Comparison of ENCODE assay signal across 11 cellular contexts in genomic region chr18:22432672-22433137, GRCh38. TPM values are rescaled to one million over a fixed set of nuclear protein-coding genes. Genes with fewer than 3 reads are reported as not detected.
DNase-seq lines count a peak whose midpoint lies in the region; ATAC-seq, FAIRE-seq and TF ChIP-seq lines count a peak whose summit lies in the region.
"Had no signal": no experiment of that assay in that cellular context is flagged by ENCODE, and none has a peak within 500 bp of the region (broad histone marks: within the 10 kb centered on the region; RNA-seq: fewer than 3 reads in every experiment).

No MANE protein-coding gene starts in this region.

- FAIRE-seq in K562 (lab: Jason Lieb, UNC) (peak; percentile 94), kidney (lab: Jason Lieb, UNC) (no peak)
- FAIRE-seq: GM18507 had no signal

- no peak overlapping the region for H3K27ac Mint-ChIP-seq in activated naive CD4-positive, alpha-beta T cell treated with anti-CD3 and anti-CD28 coated beads, Interleukin-2, amount 10 ng/mL, durations not matched to agents 7 days and 5 days

- H3K4me3 ChIP-seq in K562: peak overlapping the region; percentile 21; the same call in 1 of the 2 replicates
- no peak overlapping the region for H3K4me3 ChIP-seq in kidney (ENCODE audit: low read length in 2 of 2)
- peak overlapping the region; percentile 22 to 24 for H3K4me3 ChIP-seq in tibial artery

- intact Hi-C loops in K562 (cut with micrococcal nuclease) (no loop called here), kidney (cut with DNase I) (no loop called here), tibial artery (cut with DNase I; ENCODE audit: low total_unique reads) (loop anchor here (10.0 kb wide), 1 partner anchor 62 kb away; no protein-coding TSS in a partner anchor)

- no peaks in the 10 kb centered on the region for H3K36me3 Mint-ChIP-seq in activated naive CD4-positive, alpha-beta T cell treated with anti-CD3 and anti-CD28 coated beads, Interleukin-2, amount 10 ng/mL, durations not matched to agents 7 days and 5 days

- ATAC-seq in K562: peak; percentile 80

- no peaks in the 10 kb centered on the region for H3K27me3 Mint-ChIP-seq in activated naive CD4-positive, alpha-beta T cell treated with anti-CD3 and anti-CD28 coated beads, Interleukin-2, amount 10 ng/mL, durations not matched to agents 7 days and 5 days

- DNase-seq in HPDE6-E6E7 (ENCODE audit: extremely low spot score) (peak; percentile 87), K562 (ENCODE audit: extremely low read depth in 1 of 4, low spot score in 3 of 4) (peak; percentile 40 to 73 (median 60)), kidney (peak; percentile 86), tibial artery (peak; percentile 90 to 93), epidermal melanocyte (ENCODE audit: insufficient read length, low spot score) (no peak), NCI-H510A treated with DMSO at 0.1 percent for 48 hours (lab: John Stamatoyannopoulos, UW) (no peak)
- no peak for DNase-seq in activated CD4-positive, alpha-beta T cell treated with anti-CD3 and anti-CD28 coated beads for 4 hours
- DNase-seq in activated naive CD4-positive, alpha-beta T cell treated with anti-CD3 and anti-CD28 coated beads, Interleukin-2, amount 10 ng/mL, durations not matched to agents 7 days and 5 days: no peak
- DNase-seq: glutamatergic neuron, NCI-H526 treated with DMSO at 0.1 percent for 48 hours had no signal

- TF ChIP-seq EP300 in K562 (IDR thresholded peaks at IDR 0.05; ENCODE audit: low read length): no peak

- peak overlapping the region; percentile 69 for H3K4me2 ChIP-seq in K562 (ENCODE audit: insufficient read depth, low read length)

- peak overlapping the region; percentile 64; the same call in 2 of the 3 replicates for H3K27ac ChIP-seq in K562 (ENCODE audit: extremely low read depth, low read depth, low read length)
- H3K27ac ChIP-seq in kidney (ENCODE audit: low read depth in 2 of 2, low read length in 2 of 2): no peak overlapping the region
- H3K27ac ChIP-seq in tibial artery: peak overlapping the region; percentile 53 to 66

- H3K9ac ChIP-seq in K562 (ENCODE audit: insufficient read depth in 1 of 2, low read depth in 2 of 2, low read length in 2 of 2): peak overlapping the region; percentile 12 to 25; a peak in 1 of 4 replicates
- H3K9ac ChIP-seq in kidney (ENCODE audit: low read length in 2 of 2): no peak overlapping the region

- BruUV-seq in K562 (replicated peaks; lab: Mats Ljungman, UMichigan): no TSS peak

- no peaks in the 10 kb centered on the region for H3K4me1 Mint-ChIP-seq in activated naive CD4-positive, alpha-beta T cell treated with anti-CD3 and anti-CD28 coated beads, Interleukin-2, amount 10 ng/mL, durations not matched to agents 7 days and 5 days

- TF ChIP-seq CTCF in K562 (IDR thresholded peaks at IDR 0.05 in 2 of 3, conservative IDR thresholded peaks at IDR 0.05 in 1 of 3; ENCODE audit: insufficient read depth in 2 of 3, low read depth in 1 of 3, low read length in 3 of 3) (no peak), kidney (IDR thresholded peaks at IDR 0.05; ENCODE audit: borderline replicate concordance, extremely low read depth, insufficient read depth) (no peak), tibial artery (IDR thresholded peaks at IDR 0.05) (no peak)

- peak overlapping the region; percentile 82 for H2AFZ ChIP-seq in K562 (ENCODE audit: low read depth, low read length)

- no peak for TF ChIP-seq POLR2A in K562 (conservative IDR thresholded peaks at IDR 0.05)

- H3K79me2 ChIP-seq in K562 (ENCODE audit: control insufficient read depth, insufficient read depth, low read length): no peaks in the 10 kb centered on the region

- H3K9me3 ChIP-seq in K562 (replicated peaks; ENCODE audit: control insufficient read depth, insufficient read depth, low read depth, low read length) (no peaks in the 10 kb centered on the region), kidney (ENCODE audit: control insufficient read depth in 1 of 2, low read length in 2 of 2) (no peaks in the 10 kb centered on the region), tibial artery (no peaks in the 10 kb centered on the region)

- H3K36me3 ChIP-seq in K562 (ENCODE audit: control insufficient read depth, insufficient read depth, low read length) (no peaks in the 10 kb centered on the region), kidney (ENCODE audit: control insufficient read depth in 1 of 2, insufficient read depth in 2 of 2, low read length in 2 of 2) (no peaks in the 10 kb centered on the region), tibial artery (no peaks in the 10 kb centered on the region)

- POLR2A ChIA-PET in K562 (lab: Yijun Ruan, JAX): no interaction called here

- no peak for TF ChIP-seq RAD21 in K562 (CRISPR knock-in tag; conservative IDR thresholded peaks at IDR 0.05 in 1 of 2, IDR thresholded peaks at IDR 0.05 in 1 of 2)

- H3K4me1 ChIP-seq in K562 (replicated peaks in 1 of 2; ENCODE audit: control insufficient read depth in 2 of 2, insufficient read depth in 2 of 2, low read length in 2 of 2) (peaks cover 0 to 9% of the 10 kb centered on the region in 2 experiments; a peak in 3 of 5 replicates), kidney (ENCODE audit: control insufficient read depth in 1 of 2, insufficient read depth in 1 of 2, low read depth in 1 of 2, low read length in 2 of 2) (no peaks in the 10 kb centered on the region), tibial artery (peaks cover 0 to 30% (median 16%) of the 10 kb centered on the region in 4 donors)

- H3K9me3 Mint-ChIP-seq in activated naive CD4-positive, alpha-beta T cell treated with anti-CD3 and anti-CD28 coated beads, Interleukin-2, amount 10 ng/mL, durations not matched to agents 7 days and 5 days: no peaks in the 10 kb centered on the region

- no peaks in the 10 kb centered on the region for H3K9me1 ChIP-seq in K562 (ENCODE audit: control insufficient read depth, insufficient read depth, low read length)

- CTCF ChIA-PET in K562 (lab: Yijun Ruan, JAX; ENCODE audit: low intra/inter-chr PET ratio): interaction anchor here (0.7 kb wide), 1 partner anchor 38 kb away, joined by 3 read pairs; no protein-coding TSS in a partner anchor
- CTCF ChIA-PET in activated naive CD4-positive, alpha-beta T cell treated with anti-CD3 and anti-CD28 coated beads, Interleukin-2, amount 10 ng/mL, durations not matched to agents 7 days and 5 days (lab: Charles Lee): no interaction called here

- 3% methylated on average over 12 of the region's 12 CpGs for WGBS in K562 (ENCODE audit: insufficient coverage, low coverage, missing lambda C conversion rate)

- H3K4me3 Mint-ChIP-seq in activated naive CD4-positive, alpha-beta T cell treated with anti-CD3 and anti-CD28 coated beads, Interleukin-2, amount 10 ng/mL, durations not matched to agents 7 days and 5 days: no peak overlapping the region

- in situ Hi-C loops in K562 (cut with MboI): no loop called here

- H3K27me3 ChIP-seq in K562 (ENCODE audit: control insufficient read depth in 2 of 2, insufficient read depth in 2 of 2, low read length in 2 of 2): no peaks in the 10 kb centered on the region
- no peaks in the 10 kb centered on the region for H3K27me3 ChIP-seq in tibial artery

- no peaks in the 10 kb centered on the region for H4K20me1 ChIP-seq in K562 (replicated peaks; ENCODE audit: control insufficient read depth, insufficient read depth, low read length)

TF ChIP-seq in K562, 482 proteins besides CTCF, POLR2A, EP300 and RAD21 (continues in another document):
- TF ChIP-seq JUNB (CRISPR knock-in tag; conservative IDR thresholded peaks at IDR 0.05) (0 out of 2 replicates have a peak, but pooled peaks have one; percentile 9), BRF1 (IDR thresholded peaks at IDR 0.05; ENCODE audit: borderline replicate concordance, extremely low read depth, insufficient read length) (no peak), NR2C1 (IDR thresholded peaks at IDR 0.05) (no peak), NR2C1 (tag; IDR thresholded peaks at IDR 0.05) (peak; percentile 52; the same call in 1 of the 2 replicates), CREB1 (IDR thresholded peaks at IDR 0.05) (peak; percentile 46; the same call in 1 of the 2 replicates), CREB1 (CRISPR knock-in tag; IDR thresholded peaks at IDR 0.05) (0 out of 2 replicates have a peak, but pooled peaks have one; percentile 42), E2F6 (IDR thresholded peaks at IDR 0.05; ENCODE audit: borderline replicate concordance in 1 of 2, extremely low read depth in 1 of 2, insufficient read depth in 1 of 2, insufficient read length in 1 of 2, low read depth in 1 of 2, low read length in 1 of 2, poor library complexity in 1 of 2, severe bottlenecking in 1 of 2) (no peak), ESRRB (CRISPR knock-in tag; IDR thresholded peaks at IDR 0.05; ENCODE audit: borderline replicate concordance) (no peak), FOSL1 (tag; conservative IDR thresholded peaks at IDR 0.05) (peak; percentile 96), MED1 (CRISPR knock-in tag; IDR thresholded peaks at IDR 0.05; ENCODE audit: borderline replicate concordance) (no peak), HDGF (IDR thresholded peaks at IDR 0.05) (no peak), EHMT2 (IDR thresholded peaks at IDR 0.05) (0 out of 2 replicates have a peak, but pooled peaks have one; percentile 19)

RNA-seq across cellular contexts. Expression of gene CTAGE1, which starts 15.0 kb away (rescaled TPM):
- not detected in 2 replicates for total RNA-seq in K562 (2011; cell fraction: chromatin; rRNA removed; ENCODE audit: low replicate concordance)
- total RNA-seq in K562 (2011; cell fraction: nucleolus; rRNA removed): not detected in 2 replicates
- total RNA-seq in K562 (2011; cell fraction: nucleoplasm; rRNA removed): not detected in 2 replicates
- total RNA-seq in K562 (2014; rRNA removed): not detected in 2 replicates
- not detected in 2 replicates for total RNA-seq in K562 (2014; rRNA removed; fragmentation: Illumina TruSeq; extraction: Trizol)
- not detected in 2 replicates for total RNA-seq in K562 (2015; rRNA removed; fragmentation: Illumina TruSeq; extraction: Trizol)
- total RNA-seq in K562 (2021): not detected in 2 replicates
- not detected in 2 replicates for polyA plus RNA-seq in K562 (2011; rRNA removed)
- not detected in 2 replicates for polyA plus RNA-seq in K562 (2011; cell fraction: cytosol; rRNA removed)
- polyA plus RNA-seq in K562 (2011; cell fraction: nucleus; rRNA removed): not detected in 2 replicates
- not detected in 2 replicates for polyA plus RNA-seq in K562 (2012)
- polyA plus RNA-seq in K562 (2014; fragmentation: Illumina TruSeq; extraction: Trizol): not detected in 2 replicates
- not detected for polyA plus RNA-seq in K562 (2014; fragmentation: Nextera tagmentation; extraction: Ambion mirVana)
- polyA plus RNA-seq in K562 (2014; rRNA removed): not detected in 2 replicates
- polyA minus RNA-seq in K562 (2011; rRNA and poly(A)+ RNA removed): not detected in 2 replicates
- polyA minus RNA-seq in K562 (2011; cell fraction: cytosol; rRNA and poly(A)+ RNA removed): not detected in 2 replicates
- polyA minus RNA-seq in K562 (2011; cell fraction: nucleus; rRNA and poly(A)+ RNA removed): not detected in 2 replicates
- total RNA-seq in kidney: not detected
- polyA plus RNA-seq in kidney (ENCODE audit: insufficient read depth, low read depth, low replicate concordance): not detected

Comparison
In these comparisons a context has a peak if more than half of its experiments do, and no peak if none do; other contexts are left out.
1. DNase-seq: peak in HPDE6-E6E7 (single experiment), K562 (4 of 4), kidney (single experiment) and tibial artery (2 of 2); none in activated CD4-positive, alpha-beta T cell treated with anti-CD3 and anti-CD28 coated beads for 4 hours (0 of 2), activated naive CD4-positive, alpha-beta T cell treated with anti-CD3 and anti-CD28 coated beads, Interleukin-2, amount 10 ng/mL, durations not matched to agents 7 days and 5 days (single experiment), epidermal melanocyte (single experiment) and NCI-H510A treated with DMSO at 0.1 percent for 48 hours (single experiment).
2. H3K27ac ChIP-seq: peak in K562 (single experiment) and tibial artery (2 of 2); none in kidney (0 of 2).
3. H3K4me3 ChIP-seq: peak in K562 (single experiment) and tibial artery (2 of 2); none in kidney (0 of 2).
4. H3K9ac ChIP-seq: peak in K562 (2 of 2); none in kidney (0 of 2).